In genomic region chr7:13850185-13850752, GRCh38 we compare ENCODE assay signal across 8 cellular contexts.
DNase-seq lines count a peak whose midpoint lies in the region; ATAC-seq and TF ChIP-seq lines count a peak whose summit lies in the region.

No MANE protein-coding gene starts in this region.

- H2AFZ ChIP-seq in PC-3 (ENCODE audit: low read length) = no peak overlapping the region

- no peaks in the 10 kb centered on the region for H3K36me3 ChIP-seq in PC-3 (ENCODE audit: low read depth, low read length)

- intact Hi-C loops in PC-3 (cut with micrococcal nuclease) = loop anchor here (1.0 to 10.0 kb wide), 11 partner anchors 31 to 607 kb away; no protein-coding TSS in a partner anchor

- POLR2A ChIA-PET in PC-3 (lab: Charles Lee; ENCODE audit: unreplicated experiment) = interaction anchor here (0.6 to 0.9 kb wide), 5 partner anchors 12 to 125 kb away, joined by 3 to 6 read pairs (median 3); no protein-coding TSS in a partner anchor

- H3K9ac ChIP-seq in PC-3 (ENCODE audit: low read length) = peak overlapping the region; percentile 81

- peak; percentile 99 for DNase-seq in AG10803 (ENCODE audit: low read depth)
- peak; percentile 97 for DNase-seq in PC-3
- peak; percentile 14 to 47 for DNase-seq in activated T-cell treated with anti-CD3 and anti-CD28 coated beads, Interleukin-2, amount 50 U/mL, for 72 hours
- peak; percentile 65 to 80 (median 70) for DNase-seq in immature natural killer cell
- peak; percentile 25 to 48 for DNase-seq in stimulated activated CD8-positive, alpha-beta memory T cell treated with anti-CD3 and anti-CD28 coated beads, Interleukin-7, amount 100 ng/mL, for 1 hour (ENCODE audit: low read depth in 2 of 2)
- DNase-seq in medulla oblongata (ENCODE audit: extremely low spot score) = no peak

- H3K9me3 ChIP-seq in PC-3 (ENCODE audit: low read length) = no peaks in the 10 kb centered on the region

- H3K4me3 ChIP-seq in AG10803 (ENCODE audit: low read length) = no peak overlapping the region
- H3K4me3 ChIP-seq in PC-3 (ENCODE audit: low read length) = no peak overlapping the region

- H3K4me2 ChIP-seq in PC-3 (ENCODE audit: low read length) = peak overlapping the region; percentile 57

- no peaks in the 10 kb centered on the region for H4K20me1 ChIP-seq in PC-3 (ENCODE audit: low read length)

- peak overlapping the region; percentile 95 for H3K27ac ChIP-seq in PC-3 (ENCODE audit: low read length)

- TF ChIP-seq CTCF in AG10803 (conservative IDR thresholded peaks at IDR 0.05; ENCODE audit: low read length) (no peak), PC-3 (conservative IDR thresholded peaks at IDR 0.05; ENCODE audit: low read depth, low read length) (no peak)

- BruUV-seq in PC-3 (replicated peaks; lab: Mats Ljungman, UMichigan) = no TSS peak

- CTCF ChIA-PET in PC-3 (lab: Charles Lee) = interaction anchor here (0.6 to 0.9 kb wide), 3 partner anchors 108 to 568 kb away, joined by 3 to 5 read pairs (median 3); no protein-coding TSS in a partner anchor

- no peaks in the 10 kb centered on the region for H3K9me2 ChIP-seq in PC-3 (replicated peaks; ENCODE audit: low read length)

- peaks cover 8% of the 10 kb centered on the region for H3F3A ChIP-seq in PC-3 (ENCODE audit: low read length, unreplicated experiment)

- H3K4me1 Mint-ChIP-seq in activated T-cell treated with anti-CD3 and anti-CD28 coated beads, Interleukin-2, amount 50 U/mL, for 72 hours (ENCODE audit: low read depth) = peaks cover 15% of the 10 kb centered on the region
- H3K4me1 Mint-ChIP-seq in immature natural killer cell = peaks cover 33 to 37% of the 10 kb centered on the region in 2 donors

- H3K27me3 ChIP-seq in PC-3 (ENCODE audit: low read length) = no peaks in the 10 kb centered on the region

- peak overlapping the region; percentile 65 for H3K27ac Mint-ChIP-seq in activated T-cell treated with anti-CD3 and anti-CD28 coated beads, Interleukin-2, amount 50 U/mL, for 72 hours
- peak overlapping the region; percentile 62 to 93 (median 76) for H3K27ac Mint-ChIP-seq in immature natural killer cell

- ATAC-seq in GM18907 (IDR thresholded peaks at IDR 0.05; ENCODE audit: unreplicated experiment) = peak; percentile 100
- ATAC-seq in HG03439 (IDR thresholded peaks at IDR 0.05; ENCODE audit: unreplicated experiment) = peak; percentile 86
- peak; percentile 90 for ATAC-seq in PC-3
- peak; percentile 89 to 98 for ATAC-seq in activated T-cell treated with anti-CD3 and anti-CD28 coated beads, Interleukin-2, amount 50 U/mL, for 72 hours (replicated peaks in 1 of 2)

- peaks cover 49% of the 10 kb centered on the region for H3K4me1 ChIP-seq in PC-3 (ENCODE audit: insufficient read depth, low read length)

- no peaks in the 10 kb centered on the region for H3K27me3 Mint-ChIP-seq in activated T-cell treated with anti-CD3 and anti-CD28 coated beads, Interleukin-2, amount 50 U/mL, for 72 hours (ENCODE audit: low read depth)
- H3K27me3 Mint-ChIP-seq in immature natural killer cell (ENCODE audit: low read depth in 3 of 3) = peaks cover 5 to 10% (median 8%) of the 10 kb centered on the region in 3 donors

- peaks cover 0 to 3% of the 10 kb centered on the region in 2 donors for H3K9me3 Mint-ChIP-seq in activated T-cell treated with anti-CD3 and anti-CD28 coated beads, Interleukin-2, amount 50 U/mL, for 72 hours
- H3K9me3 Mint-ChIP-seq in immature natural killer cell = no peaks in the 10 kb centered on the region

- no peaks in the 10 kb centered on the region for H3K79me2 ChIP-seq in PC-3 (ENCODE audit: low read length)

- no peaks in the 10 kb centered on the region for H3K36me3 Mint-ChIP-seq in activated T-cell treated with anti-CD3 and anti-CD28 coated beads, Interleukin-2, amount 50 U/mL, for 72 hours (ENCODE audit: insufficient read depth in 2 of 2)
- no peaks in the 10 kb centered on the region for H3K36me3 Mint-ChIP-seq in immature natural killer cell

- peak overlapping the region in 1 of 2 donors; percentile 13 for H3K4me3 Mint-ChIP-seq in activated T-cell treated with anti-CD3 and anti-CD28 coated beads, Interleukin-2, amount 50 U/mL, for 72 hours
- H3K4me3 Mint-ChIP-seq in immature natural killer cell = peak overlapping the region; percentile 51 to 86 (median 59)
